ENCODE assay signal across 8 cellular contexts in the genomic region with DNA sequence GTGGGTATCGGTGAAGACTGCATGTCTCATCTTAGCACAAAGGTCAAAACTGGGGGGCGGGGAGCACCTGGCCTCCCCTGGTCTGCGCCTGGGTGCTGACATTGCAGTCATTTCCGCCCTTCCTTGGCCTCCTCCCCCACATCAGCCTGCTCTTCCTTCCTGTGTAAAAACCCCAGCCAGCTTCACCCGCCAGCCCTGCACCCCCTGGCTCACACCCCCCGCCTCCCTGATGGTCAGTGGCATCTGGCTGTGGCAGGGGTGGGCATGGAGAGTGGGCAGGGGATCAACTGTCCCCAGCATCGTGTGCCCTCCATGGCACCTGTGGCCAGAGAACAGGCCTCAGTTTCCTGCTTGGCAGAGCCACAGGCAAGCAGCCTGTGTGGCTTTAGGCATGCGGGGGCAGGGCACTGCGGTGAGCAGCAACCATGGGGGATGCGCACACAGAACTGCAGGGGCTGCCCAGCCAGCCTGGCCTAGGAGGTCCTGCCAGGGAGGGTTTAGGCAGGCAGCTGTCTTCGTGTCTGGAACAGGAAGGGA. TPM values are rescaled to one million over a fixed set of nuclear protein-coding genes. Genes with fewer than 3 reads are reported as not detected.
A peak's percentile ranks its signal among the peaks of the same experiment; 100 is the strongest.
DNase-seq lines count a peak whose midpoint lies in the region; ATAC-seq and TF ChIP-seq lines count a peak whose summit lies in the region.

No MANE protein-coding gene starts in this region.

- H3K4me1 ChIP-seq in endodermal cell (ENCODE audit: control insufficient read depth, insufficient read depth, low read length), result peaks cover 1% of the 10 kb centered on the region

- no peak for TF ChIP-seq CTCF in endodermal cell (conservative IDR thresholded peaks at IDR 0.05)

- H3K4me1 Mint-ChIP-seq in endodermal cell, result peaks cover 19% of the 10 kb centered on the region

- ATAC-seq in GM19452 (IDR thresholded peaks at IDR 0.05; ENCODE audit: unreplicated experiment) (peak; percentile 85), HG03571 (IDR thresholded peaks at IDR 0.05; ENCODE audit: unreplicated experiment) (peak; percentile 62)

- H3K27me3 Mint-ChIP-seq in endodermal cell (ENCODE audit: insufficient read depth), result no peaks in the 10 kb centered on the region

- H3K27ac ChIP-seq in endodermal cell (ENCODE audit: low read depth, low read length), result no peak overlapping the region

- H3K4me3 ChIP-seq in endodermal cell (ENCODE audit: low read length), result no peak overlapping the region

- no peaks in the 10 kb centered on the region for H3K9me3 ChIP-seq in endodermal cell (ENCODE audit: control insufficient read depth, low read length)

- H3K9me3 Mint-ChIP-seq in endodermal cell, result no peaks in the 10 kb centered on the region

- H3K27ac Mint-ChIP-seq in endodermal cell, result peak overlapping the region; percentile 86

- H3K36me3 ChIP-seq in endodermal cell (ENCODE audit: control insufficient read depth, insufficient read depth, low read length), result peaks cover 71% of the 10 kb centered on the region

- H3K36me3 Mint-ChIP-seq in endodermal cell (ENCODE audit: low read depth), result peaks cover 54% of the 10 kb centered on the region

- no peak overlapping the region for H3K4me3 Mint-ChIP-seq in endodermal cell

- H3K27me3 ChIP-seq in endodermal cell (ENCODE audit: control insufficient read depth, insufficient read depth, low read length, poor library complexity, severe bottlenecking), result no peaks in the 10 kb centered on the region

- DNase-seq in activated CD4-positive, alpha-beta T cell treated with anti-CD3 and anti-CD28 coated beads for 48 hours, result peak; percentile 93
- DNase-seq in endodermal cell (no peak), SHP77 treated with DMSO at 0.1 percent for 48 hours (lab: John Stamatoyannopoulos, UW) (no peak), HUDEP-2 (lab: John Stamatoyannopoulos, UW; ENCODE audit: unreplicated experiment in 76 of 76) (no peak), NCI-H1436 treated with DMSO at 0.1 percent for 48 hours (lab: John Stamatoyannopoulos, UW) (no peak)
- peak; percentile 70 to 82 for DNase-seq in stimulated activated CD4-positive, alpha-beta T cell treated with anti-CD3 and anti-CD28 coated beads, Interleukin-12 subunit alpha, Interleukin-12 subunit beta, amount 100 ng/mL, for 24 hours (ENCODE audit: low read depth in 2 of 2)

- H3K9ac ChIP-seq in endodermal cell (ENCODE audit: extremely low read depth, low read length, poor library complexity, severe bottlenecking), result no peak overlapping the region

- WGBS in endodermal cell (ENCODE audit: insufficient coverage in 1 of 2, insufficient read length in 1 of 2), 2 experiments, result 91 to 92% methylated on average over 5 to 11 of the region's 11 CpGs

RNA-seq across cellular contexts. Expression of gene LASP1, which starts 29.0 kb away (rescaled TPM):
- total RNA-seq in endodermal cell, result 100 to 1,000 TPM; 168 to 177 TPM
- 102 TPM for polyA plus RNA-seq in endodermal cell (2013, experiment 1 of 2)
- 102 TPM for polyA plus RNA-seq in endodermal cell (2013, experiment 2 of 2)

RNA-seq across cellular contexts. Expression of gene RPL23, which starts 45.4 kb away (rescaled TPM):
- 1,000 to 10,000 TPM; 1,194 to 1,262 TPM for total RNA-seq in endodermal cell
- 2,291 TPM for polyA plus RNA-seq in endodermal cell (2013, experiment 1 of 2)
- polyA plus RNA-seq in endodermal cell (2013, experiment 2 of 2), result 2,039 TPM

Comparison
In these comparisons a context has a peak if more than half of its experiments do, and no peak if none do; other contexts are left out.
1. DNase-seq: peak in activated CD4-positive, alpha-beta T cell treated with anti-CD3 and anti-CD28 coated beads for 48 hours (single experiment) and stimulated activated CD4-positive, alpha-beta T cell treated with anti-CD3 and anti-CD28 coated beads, Interleukin-12 subunit alpha, Interleukin-12 subunit beta, amount 100 ng/mL, for 24 hours (2 of 2); none in endodermal cell (single experiment), SHP77 treated with DMSO at 0.1 percent for 48 hours (single experiment), HUDEP-2 (0 of 76) and NCI-H1436 treated with DMSO at 0.1 percent for 48 hours (single experiment).